ENCODE assay signal across 11 cellular contexts in the genomic region with DNA sequence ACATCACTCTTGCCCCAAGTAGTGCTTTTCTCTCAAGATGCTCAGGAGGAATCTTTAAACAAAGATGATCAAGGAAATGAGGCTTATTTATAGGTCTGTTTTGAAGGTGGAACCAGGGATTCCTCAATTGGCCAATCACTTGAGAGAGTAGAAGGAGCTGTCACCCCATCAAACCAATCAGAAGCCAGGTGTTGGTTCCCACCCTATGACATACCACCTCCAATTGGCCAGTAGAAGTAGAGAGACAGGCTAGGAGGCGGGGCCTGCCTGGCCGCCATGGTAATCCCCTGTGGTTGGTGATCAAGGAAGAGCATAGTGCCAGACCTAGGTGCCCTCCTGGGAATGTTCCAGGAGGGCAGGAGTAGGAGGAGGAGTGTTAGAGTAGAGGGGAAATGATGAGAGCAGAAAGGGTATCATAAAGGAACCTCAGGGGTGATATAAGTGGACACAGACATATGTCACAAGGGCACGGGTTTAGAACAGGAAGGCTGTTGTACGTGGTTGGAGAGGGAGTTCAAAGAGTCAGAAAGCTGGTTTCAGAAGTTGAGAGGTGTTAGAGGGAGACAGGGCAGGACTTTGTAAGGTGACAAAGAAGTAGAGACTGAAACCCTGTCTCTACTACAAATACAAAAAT. TPM values are rescaled to one million over a fixed set of nuclear protein-coding genes. Genes with fewer than 3 reads are reported as not detected.
DNase-seq lines count a peak whose midpoint lies in the region; ATAC-seq and TF ChIP-seq lines count a peak whose summit lies in the region.
"Had no signal": no experiment of that assay in that cellular context is flagged by ENCODE, and none has a peak within 500 bp of the region (broad histone marks: within the 10 kb centered on the region; RNA-seq: fewer than 3 reads in every experiment).

No MANE protein-coding gene starts in this region.

- 95 to 96% methylated on average over 4 of the region's 4 CpGs for WGBS in endodermal cell (ENCODE audit: insufficient coverage in 1 of 2, insufficient read length in 1 of 2), 2 experiments

- H3K27ac Mint-ChIP-seq in endodermal cell, result no peak overlapping the region
- peak overlapping the region in 1 of 9 donors; percentile 75 for H3K27ac Mint-ChIP-seq in naive thymus-derived CD4-positive, alpha-beta T cell

- TF ChIP-seq CTCF in DND-41 (IDR thresholded peaks at IDR 0.05; ENCODE audit: borderline replicate concordance, extremely low read depth, low read length, poor library complexity, severe bottlenecking) (no peak), endodermal cell (conservative IDR thresholded peaks at IDR 0.05) (no peak)

- CTCF ChIA-PET in naive thymus-derived CD4-positive, alpha-beta T cell (lab: Charles Lee), result interaction anchor here (1.1 kb wide), 1 partner anchor 10 kb away, joined by 3 read pairs; no protein-coding TSS in a partner anchor

- H3K9me3 ChIP-seq in DND-41 (ENCODE audit: insufficient read depth, low read length, severe bottlenecking), result no peaks in the 10 kb centered on the region
- no peaks in the 10 kb centered on the region for H3K9me3 ChIP-seq in endodermal cell (ENCODE audit: control insufficient read depth, low read length)
- H3K9me3 ChIP-seq in naive thymus-derived CD4-positive, alpha-beta T cell (ENCODE audit: control insufficient read depth in 2 of 3, low read length in 3 of 3), result no peaks in the 10 kb centered on the region

- no peaks in the 10 kb centered on the region for H4K20me1 ChIP-seq in DND-41 (ENCODE audit: insufficient read depth, low read length)

- H3K27ac ChIP-seq in DND-41 (ENCODE audit: low read length), result no peak overlapping the region
- H3K27ac ChIP-seq in endodermal cell (ENCODE audit: low read depth, low read length), result no peak overlapping the region
- H3K27ac ChIP-seq in naive thymus-derived CD4-positive, alpha-beta T cell (ENCODE audit: low read depth, low read length), result no peak overlapping the region

- H2AFZ ChIP-seq in DND-41 (ENCODE audit: low read depth, low read length), result no peak overlapping the region

- intact Hi-C loops in Right ventricle myocardium superior (cut with DNase I), result no loop called here
- intact Hi-C loops in naive thymus-derived CD4-positive, alpha-beta T cell (cut with micrococcal nuclease), result no loop called here

- H3K27me3 Mint-ChIP-seq in endodermal cell (ENCODE audit: insufficient read depth), result peaks cover 4% of the 10 kb centered on the region
- H3K27me3 Mint-ChIP-seq in naive thymus-derived CD4-positive, alpha-beta T cell, result peaks cover 0 to 14% (median 9%) of the 10 kb centered on the region in 5 donors

- H3K27me3 ChIP-seq in DND-41 (ENCODE audit: insufficient read depth, low read length, poor library complexity), result no peaks in the 10 kb centered on the region
- no peaks in the 10 kb centered on the region for H3K27me3 ChIP-seq in endodermal cell (ENCODE audit: control insufficient read depth, insufficient read depth, low read length, poor library complexity, severe bottlenecking)
- H3K27me3 ChIP-seq in naive thymus-derived CD4-positive, alpha-beta T cell (ENCODE audit: control insufficient read depth in 2 of 2, insufficient read depth in 2 of 2, low read length in 2 of 2), result no peaks in the 10 kb centered on the region

- DNase-seq in DND-41 (peak; percentile 25), LHCN-M2 (ENCODE audit: low read depth) (peak; percentile 26), endodermal cell (peak; percentile 64), NK-92 (lab: John Stamatoyannopoulos, UW; ENCODE audit: unreplicated experiment) (no peak), NCI-H2029 treated with DMSO at 0.1 percent for 48 hours (lab: John Stamatoyannopoulos, UW) (no peak), Right ventricle myocardium superior (no peak)
- no peak for DNase-seq in naive thymus-derived CD4-positive, alpha-beta T cell
- DNase-seq: NCI-H1105 had no signal

- no peaks in the 10 kb centered on the region for H3K36me3 Mint-ChIP-seq in endodermal cell (ENCODE audit: low read depth)
- peaks cover 0 to 3% (median 0%) of the 10 kb centered on the region in 5 donors for H3K36me3 Mint-ChIP-seq in naive thymus-derived CD4-positive, alpha-beta T cell

- no peaks in the 10 kb centered on the region for H3K4me1 ChIP-seq in DND-41 (ENCODE audit: insufficient read depth, low read length)
- no peaks in the 10 kb centered on the region for H3K4me1 ChIP-seq in endodermal cell (ENCODE audit: control insufficient read depth, insufficient read depth, low read length)
- no peaks in the 10 kb centered on the region for H3K4me1 ChIP-seq in naive thymus-derived CD4-positive, alpha-beta T cell (ENCODE audit: control insufficient read depth in 2 of 2, insufficient read depth in 2 of 2, low read length in 2 of 2)

- no peaks in the 10 kb centered on the region for H3K4me1 Mint-ChIP-seq in endodermal cell
- peaks cover 0 to 10% (median 3%) of the 10 kb centered on the region in 7 donors for H3K4me1 Mint-ChIP-seq in naive thymus-derived CD4-positive, alpha-beta T cell

- H3K36me3 ChIP-seq in DND-41 (ENCODE audit: insufficient read depth, low read length), result no peaks in the 10 kb centered on the region
- H3K36me3 ChIP-seq in endodermal cell (ENCODE audit: control insufficient read depth, insufficient read depth, low read length), result no peaks in the 10 kb centered on the region
- no peaks in the 10 kb centered on the region for H3K36me3 ChIP-seq in naive thymus-derived CD4-positive, alpha-beta T cell (ENCODE audit: control insufficient read depth in 2 of 3, insufficient read depth in 3 of 3, low read length in 3 of 3)

- POLR2A ChIA-PET in naive thymus-derived CD4-positive, alpha-beta T cell (lab: Charles Lee), result no interaction called here

- no peaks in the 10 kb centered on the region for H3K9me3 Mint-ChIP-seq in endodermal cell
- peaks cover 0 to 2% (median 0%) of the 10 kb centered on the region in 11 donors for H3K9me3 Mint-ChIP-seq in naive thymus-derived CD4-positive, alpha-beta T cell

- H3K4me2 ChIP-seq in DND-41 (ENCODE audit: insufficient read depth, low read length), result no peak overlapping the region

- no peak overlapping the region for H3K9ac ChIP-seq in DND-41 (ENCODE audit: low read depth, low read length)
- H3K9ac ChIP-seq in endodermal cell (ENCODE audit: extremely low read depth, low read length, poor library complexity, severe bottlenecking), result no peak overlapping the region

- ATAC-seq in DND-41 (ENCODE audit: insufficient read depth, low read depth) (peak; percentile 62; the same call in 2 of the 3 replicates), GM18909 (IDR thresholded peaks at IDR 0.05; ENCODE audit: poor library complexity, unreplicated experiment) (peak; percentile 69), Right ventricle myocardium superior (ENCODE audit: poor library complexity) (no peak)
- no peak for ATAC-seq in naive thymus-derived CD4-positive, alpha-beta T cell

- no peaks in the 10 kb centered on the region for H3K79me2 ChIP-seq in DND-41 (ENCODE audit: insufficient read depth, low read length)

- no peak overlapping the region for H3K4me3 Mint-ChIP-seq in endodermal cell
- no peak overlapping the region for H3K4me3 Mint-ChIP-seq in naive thymus-derived CD4-positive, alpha-beta T cell

- H3K4me3 ChIP-seq in DND-41 (ENCODE audit: low read depth in 1 of 2, low read length in 2 of 2) (no peak overlapping the region), endodermal cell (ENCODE audit: low read length) (no peak overlapping the region)
- H3K4me3 ChIP-seq in naive thymus-derived CD4-positive, alpha-beta T cell (ENCODE audit: low read length), result no peak overlapping the region

RNA-seq across cellular contexts. Expression of a gene that starts 10.5 kb away (rescaled TPM):
- not detected in 2 replicates for total RNA-seq in LHCN-M2 (2014; rRNA removed)
- polyA plus RNA-seq in LHCN-M2 (2012), result not detected
- total RNA-seq in endodermal cell, result not detected
- polyA plus RNA-seq in endodermal cell (2013, experiment 1 of 2), result not detected
- not detected for polyA plus RNA-seq in endodermal cell (2013, experiment 2 of 2)
- not detected for total RNA-seq in Right ventricle myocardium superior
- not detected for total RNA-seq in naive thymus-derived CD4-positive, alpha-beta T cell
- not detected for polyA plus RNA-seq in naive thymus-derived CD4-positive, alpha-beta T cell
- total RNA-seq: epithelial cell of proximal tubule, subcutaneous adipose tissue had no signal

RNA-seq across cellular contexts. Expression of a gene that starts 16.1 kb away (rescaled TPM):
- total RNA-seq in LHCN-M2 (2014; rRNA removed), result 17.4 and 21.0 TPM in 2 replicates
- 10.0 TPM for polyA plus RNA-seq in LHCN-M2 (2012)
- total RNA-seq in endodermal cell, result 10 to 100 TPM; 32.4 to 33.7 TPM
- polyA plus RNA-seq in endodermal cell (2013, experiment 1 of 2), result 29.8 TPM
- polyA plus RNA-seq in endodermal cell (2013, experiment 2 of 2), result 25.0 TPM
- total RNA-seq in Right ventricle myocardium superior, result 3.3 TPM
- total RNA-seq in naive thymus-derived CD4-positive, alpha-beta T cell, result 10 to 100 TPM; 23.6 to 40.0 (median 28.4) TPM
- 1 to 10 TPM; 7.6 TPM for polyA plus RNA-seq in naive thymus-derived CD4-positive, alpha-beta T cell

RNA-seq across cellular contexts. Expression of a gene that starts 32.4 kb away (rescaled TPM):
- total RNA-seq in LHCN-M2 (2014; rRNA removed) (101 and 103 TPM in 2 replicates), endodermal cell (10 to 100 TPM; 81.1 to 89.2 TPM), Right ventricle myocardium superior (48.9 TPM)
- polyA plus RNA-seq in LHCN-M2 (2012), result 112 TPM
- 68.5 TPM for polyA plus RNA-seq in endodermal cell (2013, experiment 1 of 2)
- polyA plus RNA-seq in endodermal cell (2013, experiment 2 of 2), result 64.3 TPM
- total RNA-seq in naive thymus-derived CD4-positive, alpha-beta T cell, result 10 to 100 TPM; 39.0 to 98.2 (median 51.3) TPM
- polyA plus RNA-seq in naive thymus-derived CD4-positive, alpha-beta T cell, result 10 to 100 TPM; 48.7 to 49.8 TPM

RNA-seq across cellular contexts. Expression of a gene that starts 33.0 kb away (rescaled TPM):
- total RNA-seq in LHCN-M2 (2014; rRNA removed), result not detected in 2 replicates
- not detected for polyA plus RNA-seq in LHCN-M2 (2012)
- under 1 TPM in 1 of 2 donors, not detected in 1; 0.18 TPM for total RNA-seq in endodermal cell
- polyA plus RNA-seq in endodermal cell (2013, experiment 1 of 2), result not detected
- not detected for polyA plus RNA-seq in endodermal cell (2013, experiment 2 of 2)
- total RNA-seq in Right ventricle myocardium superior, result not detected
- total RNA-seq in naive thymus-derived CD4-positive, alpha-beta T cell, result not detected
- polyA plus RNA-seq in naive thymus-derived CD4-positive, alpha-beta T cell, result not detected
- total RNA-seq: epithelial cell of proximal tubule, subcutaneous adipose tissue had no signal

RNA-seq across cellular contexts. Expression of a gene that starts 45.1 kb away (rescaled TPM):
- 0.46 and 1.5 TPM in 2 replicates for total RNA-seq in LHCN-M2 (2014; rRNA removed)
- 3.3 TPM for polyA plus RNA-seq in LHCN-M2 (2012)
- 1 to 10 TPM; 1.2 to 1.3 TPM for total RNA-seq in endodermal cell
- 2.8 TPM for polyA plus RNA-seq in endodermal cell (2013, experiment 1 of 2)
- polyA plus RNA-seq in endodermal cell (2013, experiment 2 of 2), result 2.3 TPM
- 0.32 TPM for total RNA-seq in Right ventricle myocardium superior
- under 1 TPM in 3 of 5 experiments, not detected in 2; 0.56 to 0.71 (median 0.70) TPM for total RNA-seq in naive thymus-derived CD4-positive, alpha-beta T cell
- under 1 TPM; 0.61 to 0.89 TPM for polyA plus RNA-seq in naive thymus-derived CD4-positive, alpha-beta T cell

Comparison
In these comparisons a context has a peak if more than half of its experiments do, and no peak if none do; other contexts are left out.
1. ATAC-seq: peak in DND-41 (single experiment) and GM18909 (single experiment); none in Right ventricle myocardium superior (single experiment) and naive thymus-derived CD4-positive, alpha-beta T cell (single experiment).
2. DNase-seq: peak in DND-41 (single experiment), LHCN-M2 (single experiment) and endodermal cell (single experiment); none in NK-92 (single experiment), NCI-H2029 treated with DMSO at 0.1 percent for 48 hours (single experiment), Right ventricle myocardium superior (single experiment) and naive thymus-derived CD4-positive, alpha-beta T cell (0 of 9).